In the genomic region with DNA sequence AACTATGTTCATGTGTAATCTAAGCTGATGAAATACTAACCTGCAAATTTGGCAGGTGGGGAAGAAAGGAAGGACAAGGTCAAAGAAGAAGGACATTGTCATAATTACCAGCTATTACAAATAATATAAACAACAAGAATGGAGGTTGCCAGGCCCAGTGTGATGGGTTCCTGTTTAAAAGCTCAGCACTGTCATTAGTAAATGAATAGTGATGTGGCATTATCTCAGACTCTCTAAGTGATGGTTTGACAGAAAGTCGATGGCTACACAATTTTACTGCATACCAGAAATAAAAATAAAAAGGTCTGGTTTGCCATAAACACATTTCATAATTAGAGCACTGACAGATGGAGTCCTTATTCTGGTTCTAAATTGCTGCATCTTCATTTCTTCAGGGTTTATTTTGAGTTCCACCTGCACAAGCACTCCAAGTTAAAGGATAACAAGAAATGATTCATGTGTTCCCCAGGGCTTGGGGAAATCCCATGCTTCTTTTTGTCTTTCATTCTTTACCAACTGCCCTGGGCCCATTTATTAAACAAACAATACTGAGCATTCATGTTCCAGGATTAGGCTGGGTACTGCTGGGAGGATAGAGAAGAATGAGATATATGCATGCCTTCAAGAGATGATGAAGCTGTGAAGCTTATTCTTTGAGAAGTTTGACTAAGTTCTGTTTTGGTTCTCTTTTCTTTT, we compare ENCODE assay signal across 15 cellular contexts.
DNase-seq lines count a peak whose midpoint lies in the region; ATAC-seq lines count a peak whose summit lies in the region.
"Had no signal": no experiment of that assay in that cellular context is flagged by ENCODE, and none has a peak within 500 bp of the region (broad histone marks: within the 10 kb centered on the region; RNA-seq: fewer than 3 reads in every experiment).

No MANE protein-coding gene starts in this region.

- no peaks in the 10 kb centered on the region for H3K36me3 Mint-ChIP-seq in activated CD4-positive, alpha-beta T cell treated with anti-CD3 and anti-CD28 coated beads, Interleukin-2, amount 10 ng/mL, durations not matched to agents 7 days and 5 days (ENCODE audit: low read depth)

- H3K9me3 Mint-ChIP-seq in activated CD4-positive, alpha-beta T cell treated with anti-CD3 and anti-CD28 coated beads, Interleukin-2, amount 10 ng/mL, durations not matched to agents 7 days and 5 days, result no peaks in the 10 kb centered on the region
- H3K9me3 Mint-ChIP-seq: GM23338; T-helper 1 cell treated with Interleukin-12 subunit alpha and Interleukin-12 subunit beta and Interleukin-4 antibody, amounts not matched to agents 30 μg/mL and 1 μg/mL, for 36 hours had no signal

- ATAC-seq in HG02678 (IDR thresholded peaks at IDR 0.05; ENCODE audit: unreplicated experiment), result peak; percentile 68
- ATAC-seq in HG03025 (IDR thresholded peaks at IDR 0.05; ENCODE audit: low FRiP score, unreplicated experiment), result no peak
- no peak for ATAC-seq in HG02884 (IDR thresholded peaks at IDR 0.05; ENCODE audit: unreplicated experiment)
- no peak for ATAC-seq in HG03159 (IDR thresholded peaks at IDR 0.05; ENCODE audit: unreplicated experiment)
- ATAC-seq: GM23338 had no signal

- no peaks in the 10 kb centered on the region for H3K4me1 Mint-ChIP-seq in activated CD4-positive, alpha-beta T cell treated with anti-CD3 and anti-CD28 coated beads, Interleukin-2, amount 10 ng/mL, durations not matched to agents 7 days and 5 days
- H3K4me1 Mint-ChIP-seq: GM23338 had no signal

- H3K4me3 Mint-ChIP-seq in activated CD4-positive, alpha-beta T cell treated with anti-CD3 and anti-CD28 coated beads, Interleukin-2, amount 10 ng/mL, durations not matched to agents 7 days and 5 days, result no peak overlapping the region
- H3K4me3 Mint-ChIP-seq: GM23338; T-helper 1 cell treated with Interleukin-12 subunit alpha and Interleukin-12 subunit beta and Interleukin-4 antibody, amounts not matched to agents 30 μg/mL and 1 μg/mL, for 36 hours had no signal

- H3K27ac Mint-ChIP-seq in activated CD4-positive, alpha-beta T cell treated with anti-CD3 and anti-CD28 coated beads, Interleukin-2, amount 10 ng/mL, durations not matched to agents 7 days and 5 days, result no peak overlapping the region
- H3K27ac Mint-ChIP-seq: GM23338; T-helper 1 cell treated with Interleukin-12 subunit alpha and Interleukin-12 subunit beta and Interleukin-4 antibody, amounts not matched to agents 30 μg/mL and 1 μg/mL, for 36 hours had no signal

- peak; percentile 9 for DNase-seq in activated CD4-positive, alpha-beta T cell treated with anti-CD3 and anti-CD28 coated beads for 48 hours
- no peak for DNase-seq in activated CD4-positive, alpha-beta T cell treated with anti-CD3 and anti-CD28 coated beads, Interleukin-2, amount 10 ng/mL, durations not matched to agents 7 days and 5 days
- DNase-seq in NCI-H345 (lab: John Stamatoyannopoulos, UW), result peak; percentile 24
- peak; percentile 78 for DNase-seq in renal cortical epithelial cell (ENCODE audit: low read depth)
- DNase-seq: EL; hippocampal formation; mesendoderm; posterior cingulate gyrus; stimulated activated CD4-positive, alpha-beta T cell treated with anti-CD3 and anti-CD28 coated beads, Interleukin-1b, Interleukin-23, amount 100 ng/mL, for 48 hours had no signal

- CTCF ChIA-PET in activated CD4-positive, alpha-beta T cell treated with anti-CD3 and anti-CD28 coated beads, Interleukin-2, amount 10 ng/mL, durations not matched to agents 7 days and 5 days (lab: Charles Lee), result interaction anchor here (1.5 to 2.0 kb wide), 2 partner anchors 372 to 374 kb away, joined by 4 to 7 read pairs; no protein-coding TSS in a partner anchor

- peaks cover 4% of the 10 kb centered on the region for H3K27me3 Mint-ChIP-seq in activated CD4-positive, alpha-beta T cell treated with anti-CD3 and anti-CD28 coated beads, Interleukin-2, amount 10 ng/mL, durations not matched to agents 7 days and 5 days

- POLR2A ChIA-PET in activated CD4-positive, alpha-beta T cell treated with anti-CD3 and anti-CD28 coated beads, Interleukin-2, amount 10 ng/mL, durations not matched to agents 7 days and 5 days (lab: Charles Lee), result no interaction called here
